Comparison of ENCODE assay signal across 10 cellular contexts in genomic region chr5:127909078-127909477, GRCh38.
DNase-seq lines count a peak whose midpoint lies in the region; ATAC-seq, FAIRE-seq and TF ChIP-seq lines count a peak whose summit lies in the region.
"Had no signal": no experiment of that assay in that cellular context is flagged by ENCODE, and none has a peak within 500 bp of the region (broad histone marks: within the 10 kb centered on the region; RNA-seq: fewer than 3 reads in every experiment).

No MANE protein-coding gene starts in this region.

- H3K4me3 ChIP-seq in fibroblast of mammary gland (ENCODE audit: control insufficient read depth, low read depth, low read length), result no peak overlapping the region
- no peak overlapping the region for H3K4me3 ChIP-seq in small intestine (ENCODE audit: low read depth in 1 of 2, low read length in 2 of 2)
- H3K4me3 ChIP-seq: BLaER1 had no signal

- H3K9me3 ChIP-seq in small intestine (ENCODE audit: control insufficient read depth, low read depth), result no peaks in the 10 kb centered on the region
- H3K9me3 ChIP-seq: BLaER1 had no signal

- peak in 2 of 3 experiments; percentile 7 to 28 for DNase-seq in NCI-H1417 (lab: John Stamatoyannopoulos, UW)
- DNase-seq in NCI-H1417 treated with DMSO at 0.1 percent for 48 hours (lab: John Stamatoyannopoulos, UW), result no peak
- peak; percentile 36 for DNase-seq in RCC 7860 (ENCODE audit: low spot score)
- peak; percentile 56 for DNase-seq in fibroblast of mammary gland (ENCODE audit: low read depth)
- peak; percentile 53 for DNase-seq in small intestine
- DNase-seq in superior temporal gyrus (ENCODE audit: extremely low spot score), result no peak
- DNase-seq: activated naive CD8-positive, alpha-beta T cell treated with anti-CD3 and anti-CD28 coated beads, Interleukin-2, amount 10 ng/mL, durations not matched to agents 7 days and 5 days had no signal

- 25 to 44% (median 41%) methylated on average over 3 of the region's 3 CpGs for WGBS in small intestine, 3 donors

- FAIRE-seq in RCC 7860 (lab: Jason Lieb, UNC) (no peak), small intestine (lab: Jason Lieb, UNC) (no peak)

- H3K27ac ChIP-seq in small intestine (ENCODE audit: low read depth in 1 of 2, low read length in 1 of 2), result no peak overlapping the region
- H3K27ac ChIP-seq: BLaER1 had no signal

- ATAC-seq in GM19455 (IDR thresholded peaks at IDR 0.05; ENCODE audit: unreplicated experiment) (peak; percentile 90), HG03378 (IDR thresholded peaks at IDR 0.05; ENCODE audit: unreplicated experiment) (peak; percentile 86)

- H3K4me1 ChIP-seq in small intestine (ENCODE audit: control insufficient read depth in 2 of 2, insufficient read depth in 1 of 2, low read depth in 1 of 2, low read length in 1 of 2), result no peaks in the 10 kb centered on the region

- H3K36me3 ChIP-seq in small intestine (ENCODE audit: control insufficient read depth in 2 of 2, insufficient read depth in 2 of 2, low read length in 2 of 2), result no peaks in the 10 kb centered on the region
- H3K36me3 ChIP-seq: BLaER1 had no signal

- H3K27me3 ChIP-seq in small intestine (ENCODE audit: control insufficient read depth in 2 of 2, insufficient read depth in 2 of 2, low read length in 2 of 2), result no peaks in the 10 kb centered on the region
- H3K27me3 ChIP-seq: BLaER1 had no signal

- TF ChIP-seq CTCF in fibroblast of mammary gland (conservative IDR thresholded peaks at IDR 0.05; ENCODE audit: control insufficient read depth, insufficient read depth, low read depth, low read length), result peak; percentile 70

Comparison
In these comparisons a context has a peak if more than half of its experiments do, and no peak if none do; other contexts are left out.
1. DNase-seq: peak in NCI-H1417 (2 of 3), RCC 7860 (single experiment), fibroblast of mammary gland (single experiment) and small intestine (single experiment); none in NCI-H1417 treated with DMSO at 0.1 percent for 48 hours (single experiment) and superior temporal gyrus (single experiment).